Comparison of ENCODE assay signal across 1 cellular context in the genomic region with DNA sequence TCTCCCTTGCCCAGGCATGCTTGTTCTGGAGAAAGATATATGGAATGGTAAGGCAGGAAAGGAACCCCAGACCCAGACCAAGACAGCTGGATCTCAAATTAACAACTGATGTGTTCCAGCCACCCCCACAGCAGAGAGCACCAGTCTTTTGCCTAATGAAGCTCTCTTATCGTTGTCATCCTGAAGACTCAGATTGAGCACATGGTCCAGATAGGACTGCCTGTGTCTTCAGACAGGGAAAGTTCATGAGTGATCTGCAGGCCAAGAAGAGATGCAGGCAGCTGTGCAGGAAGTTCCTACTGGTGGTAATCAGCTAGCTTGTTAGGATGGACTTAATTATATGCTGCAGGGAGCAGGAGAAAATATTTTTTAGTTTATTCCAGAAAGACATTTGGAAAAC.
TF ChIP-seq lines count a peak whose summit lies in the region.

No MANE protein-coding gene starts in this region.

TF ChIP-seq in GM12878, 131 proteins besides CTCF, POLR2A, EP300 and RAD21:
- no peak for TF ChIP-seq CBFB (IDR thresholded peaks at IDR 0.05; ENCODE audit: low read depth)
- TF ChIP-seq TCF12 (IDR thresholded peaks at IDR 0.05; ENCODE audit: low read depth, low read length), result no peak
- no peak for TF ChIP-seq SUZ12 (IDR thresholded peaks at IDR 0.05; ENCODE audit: unreplicated experiment)
- TF ChIP-seq ZNF207 (IDR thresholded peaks at IDR 0.05; ENCODE audit: borderline replicate concordance), result no peak
- TF ChIP-seq TAF1 (IDR thresholded peaks at IDR 0.05; ENCODE audit: borderline replicate concordance, low read depth, low read length), result no peak
- TF ChIP-seq, protein P1, sequence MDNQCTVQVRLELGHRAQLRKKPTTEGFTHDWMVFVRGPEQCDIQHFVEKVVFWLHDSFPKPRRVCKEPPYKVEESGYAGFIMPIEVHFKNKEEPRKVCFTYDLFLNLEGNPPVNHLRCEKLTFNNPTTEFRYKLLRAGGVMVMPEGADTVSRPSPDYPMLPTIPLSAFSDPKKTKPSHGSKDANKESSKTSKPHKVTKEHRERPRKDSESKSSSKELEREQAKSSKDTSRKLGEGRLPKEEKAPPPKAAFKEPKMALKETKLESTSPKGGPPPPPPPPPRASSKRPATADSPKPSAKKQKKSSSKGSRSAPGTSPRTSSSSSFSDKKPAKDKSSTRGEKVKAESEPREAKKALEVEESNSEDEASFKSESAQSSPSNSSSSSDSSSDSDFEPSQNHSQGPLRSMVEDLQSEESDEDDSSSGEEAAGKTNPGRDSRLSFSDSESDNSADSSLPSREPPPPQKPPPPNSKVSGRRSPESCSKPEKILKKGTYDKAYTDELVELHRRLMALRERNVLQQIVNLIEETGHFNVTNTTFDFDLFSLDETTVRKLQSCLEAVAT (IDR thresholded peaks at IDR 0.05), result no peak
- no peak for TF ChIP-seq SMAD5 (IDR thresholded peaks at IDR 0.05; ENCODE audit: low read depth)
- TF ChIP-seq ZNF274 (IDR thresholded peaks at IDR 0.05; ENCODE audit: insufficient read depth, insufficient read length), result no peak
- no peak for TF ChIP-seq TARDBP (IDR thresholded peaks at IDR 0.05; ENCODE audit: borderline replicate concordance)
- no peak for TF ChIP-seq SRF (IDR thresholded peaks at IDR 0.05; ENCODE audit: low read depth in 2 of 2, low read length in 2 of 2)
- TF ChIP-seq, protein P2, sequence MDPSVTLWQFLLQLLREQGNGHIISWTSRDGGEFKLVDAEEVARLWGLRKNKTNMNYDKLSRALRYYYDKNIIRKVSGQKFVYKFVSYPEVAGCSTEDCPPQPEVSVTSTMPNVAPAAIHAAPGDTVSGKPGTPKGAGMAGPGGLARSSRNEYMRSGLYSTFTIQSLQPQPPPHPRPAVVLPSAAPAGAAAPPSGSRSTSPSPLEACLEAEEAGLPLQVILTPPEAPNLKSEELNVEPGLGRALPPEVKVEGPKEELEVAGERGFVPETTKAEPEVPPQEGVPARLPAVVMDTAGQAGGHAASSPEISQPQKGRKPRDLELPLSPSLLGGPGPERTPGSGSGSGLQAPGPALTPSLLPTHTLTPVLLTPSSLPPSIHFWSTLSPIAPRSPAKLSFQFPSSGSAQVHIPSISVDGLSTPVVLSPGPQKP (IDR thresholded peaks at IDR 0.05; ENCODE audit: low read depth, low read length), result no peak
- no peak for TF ChIP-seq LARP7 (IDR thresholded peaks at IDR 0.05)
- TF ChIP-seq, protein P3, sequence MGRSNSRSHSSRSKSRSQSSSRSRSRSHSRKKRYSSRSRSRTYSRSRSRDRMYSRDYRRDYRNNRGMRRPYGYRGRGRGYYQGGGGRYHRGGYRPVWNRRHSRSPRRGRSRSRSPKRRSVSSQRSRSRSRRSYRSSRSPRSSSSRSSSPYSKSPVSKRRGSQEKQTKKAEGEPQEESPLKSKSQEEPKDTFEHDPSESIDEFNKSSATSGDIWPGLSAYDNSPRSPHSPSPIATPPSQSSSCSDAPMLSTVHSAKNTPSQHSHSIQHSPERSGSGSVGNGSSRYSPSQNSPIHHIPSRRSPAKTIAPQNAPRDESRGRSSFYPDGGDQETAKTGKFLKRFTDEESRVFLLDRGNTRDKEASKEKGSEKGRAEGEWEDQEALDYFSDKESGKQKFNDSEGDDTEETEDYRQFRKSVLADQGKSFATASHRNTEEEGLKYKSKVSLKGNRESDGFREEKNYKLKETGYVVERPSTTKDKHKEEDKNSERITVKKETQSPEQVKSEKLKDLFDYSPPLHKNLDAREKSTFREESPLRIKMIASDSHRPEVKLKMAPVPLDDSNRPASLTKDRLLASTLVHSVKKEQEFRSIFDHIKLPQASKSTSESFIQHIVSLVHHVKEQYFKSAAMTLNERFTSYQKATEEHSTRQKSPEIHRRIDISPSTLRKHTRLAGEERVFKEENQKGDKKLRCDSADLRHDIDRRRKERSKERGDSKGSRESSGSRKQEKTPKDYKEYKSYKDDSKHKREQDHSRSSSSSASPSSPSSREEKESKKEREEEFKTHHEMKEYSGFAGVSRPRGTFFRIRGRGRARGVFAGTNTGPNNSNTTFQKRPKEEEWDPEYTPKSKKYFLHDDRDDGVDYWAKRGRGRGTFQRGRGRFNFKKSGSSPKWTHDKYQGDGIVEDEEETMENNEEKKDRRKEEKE (IDR thresholded peaks at IDR 0.05), result no peak
- TF ChIP-seq, protein P4, sequence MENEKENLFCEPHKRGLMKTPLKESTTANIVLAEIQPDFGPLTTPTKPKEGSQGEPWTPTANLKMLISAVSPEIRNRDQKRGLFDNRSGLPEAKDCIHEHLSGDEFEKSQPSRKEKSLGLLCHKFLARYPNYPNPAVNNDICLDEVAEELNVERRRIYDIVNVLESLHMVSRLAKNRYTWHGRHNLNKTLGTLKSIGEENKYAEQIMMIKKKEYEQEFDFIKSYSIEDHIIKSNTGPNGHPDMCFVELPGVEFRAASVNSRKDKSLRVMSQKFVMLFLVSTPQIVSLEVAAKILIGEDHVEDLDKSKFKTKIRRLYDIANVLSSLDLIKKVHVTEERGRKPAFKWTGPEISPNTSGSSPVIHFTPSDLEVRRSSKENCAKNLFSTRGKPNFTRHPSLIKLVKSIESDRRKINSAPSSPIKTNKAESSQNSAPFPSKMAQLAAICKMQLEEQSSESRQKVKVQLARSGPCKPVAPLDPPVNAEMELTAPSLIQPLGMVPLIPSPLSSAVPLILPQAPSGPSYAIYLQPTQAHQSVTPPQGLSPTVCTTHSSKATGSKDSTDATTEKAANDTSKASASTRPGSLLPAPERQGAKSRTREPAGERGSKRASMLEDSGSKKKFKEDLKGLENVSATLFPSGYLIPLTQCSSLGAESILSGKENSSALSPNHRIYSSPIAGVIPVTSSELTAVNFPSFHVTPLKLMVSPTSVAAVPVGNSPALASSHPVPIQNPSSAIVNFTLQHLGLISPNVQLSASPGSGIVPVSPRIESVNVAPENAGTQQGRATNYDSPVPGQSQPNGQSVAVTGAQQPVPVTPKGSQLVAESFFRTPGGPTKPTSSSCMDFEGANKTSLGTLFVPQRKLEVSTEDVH (IDR thresholded peaks at IDR 0.05; ENCODE audit: low read depth, partially characterized antibody), result no peak
- TF ChIP-seq ZZZ3 (IDR thresholded peaks at IDR 0.05; ENCODE audit: control insufficient read depth, insufficient read length, low read depth), result no peak
- TF ChIP-seq, protein P5, sequence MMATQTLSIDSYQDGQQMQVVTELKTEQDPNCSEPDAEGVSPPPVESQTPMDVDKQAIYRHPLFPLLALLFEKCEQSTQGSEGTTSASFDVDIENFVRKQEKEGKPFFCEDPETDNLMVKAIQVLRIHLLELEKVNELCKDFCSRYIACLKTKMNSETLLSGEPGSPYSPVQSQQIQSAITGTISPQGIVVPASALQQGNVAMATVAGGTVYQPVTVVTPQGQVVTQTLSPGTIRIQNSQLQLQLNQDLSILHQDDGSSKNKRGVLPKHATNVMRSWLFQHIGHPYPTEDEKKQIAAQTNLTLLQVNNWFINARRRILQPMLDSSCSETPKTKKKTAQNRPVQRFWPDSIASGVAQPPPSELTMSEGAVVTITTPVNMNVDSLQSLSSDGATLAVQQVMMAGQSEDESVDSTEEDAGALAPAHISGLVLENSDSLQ (IDR thresholded peaks at IDR 0.05), result no peak
